Comparison of ENCODE assay signal across 9 cellular contexts in genomic region chr17:30812218-30813177, GRCh38. TPM values are rescaled to one million over a fixed set of nuclear protein-coding genes. Genes with fewer than 3 reads are reported as not detected.
DNase-seq lines count a peak whose midpoint lies in the region; ATAC-seq lines count a peak whose summit lies in the region.
"Had no signal": no experiment of that assay in that cellular context is flagged by ENCODE, and none has a peak within 500 bp of the region (broad histone marks: within the 10 kb centered on the region; RNA-seq: fewer than 3 reads in every experiment).

No MANE protein-coding gene starts in this region.

- no peak overlapping the region for H3K4me3 Mint-ChIP-seq in activated T-helper 2 cell treated with anti-CD3 and anti-CD28 coated beads, Interferon-gamma antibody, Interleukin-2, Interleukin-4, amounts not matched to agents 10 μg/mL and 5 μg/mL and 100 μg/mL, durations not matched to agents 14 hours and 24 hours and 36 hours (ENCODE audit: low read depth)

- DNase-seq in AG20443 (ENCODE audit: low spot score) (peak; percentile 45), HT1080 (ENCODE audit: low read depth) (peak; percentile 15), kidney glomerular epithelial cell (lab: John Stamatoyannopoulos, UW) (peak; percentile 13), putamen (ENCODE audit: low spot score) (no peak), A172 (ENCODE audit: low spot score) (no peak), posterior vena cava (ENCODE audit: low spot score) (no peak)
- DNase-seq in activated T-helper 2 cell treated with anti-CD3 and anti-CD28 coated beads, Interferon-gamma antibody, Interleukin-2, Interleukin-4, amounts not matched to agents 10 μg/mL and 5 μg/mL and 100 μg/mL, durations not matched to agents 14 hours and 24 hours and 36 hours (ENCODE audit: low spot score), result no peak
- DNase-seq: NCI-H526 had no signal

- intact Hi-C loops in activated T-helper 2 cell treated with anti-CD3 and anti-CD28 coated beads, Interferon-gamma antibody, Interleukin-2, Interleukin-4, amounts not matched to agents 10 μg/mL and 5 μg/mL and 100 μg/mL, durations not matched to agents 14 hours and 24 hours and 36 hours (cut with micrococcal nuclease), result no loop called here
- intact Hi-C loops in posterior vena cava (cut with DNase I), result no loop called here

- peaks cover 35% of the 10 kb centered on the region for H3K4me1 Mint-ChIP-seq in activated T-helper 2 cell treated with anti-CD3 and anti-CD28 coated beads, Interferon-gamma antibody, Interleukin-2, Interleukin-4, amounts not matched to agents 10 μg/mL and 5 μg/mL and 100 μg/mL, durations not matched to agents 14 hours and 24 hours and 36 hours (ENCODE audit: low read depth)

- ATAC-seq in HG02938 (IDR thresholded peaks at IDR 0.05; ENCODE audit: unreplicated experiment), result no peak

- H3K9me3 Mint-ChIP-seq in activated T-helper 2 cell treated with anti-CD3 and anti-CD28 coated beads, Interferon-gamma antibody, Interleukin-2, Interleukin-4, amounts not matched to agents 10 μg/mL and 5 μg/mL and 100 μg/mL, durations not matched to agents 14 hours and 24 hours and 36 hours, result no peaks in the 10 kb centered on the region

- peak overlapping the region; percentile 70 for H3K27ac Mint-ChIP-seq in activated T-helper 2 cell treated with anti-CD3 and anti-CD28 coated beads, Interferon-gamma antibody, Interleukin-2, Interleukin-4, amounts not matched to agents 10 μg/mL and 5 μg/mL and 100 μg/mL, durations not matched to agents 14 hours and 24 hours and 36 hours

- H3K36me3 Mint-ChIP-seq in activated T-helper 2 cell treated with anti-CD3 and anti-CD28 coated beads, Interferon-gamma antibody, Interleukin-2, Interleukin-4, amounts not matched to agents 10 μg/mL and 5 μg/mL and 100 μg/mL, durations not matched to agents 14 hours and 24 hours and 36 hours (ENCODE audit: low read depth), result peaks cover 26% of the 10 kb centered on the region

- no peaks in the 10 kb centered on the region for H3K27me3 Mint-ChIP-seq in activated T-helper 2 cell treated with anti-CD3 and anti-CD28 coated beads, Interferon-gamma antibody, Interleukin-2, Interleukin-4, amounts not matched to agents 10 μg/mL and 5 μg/mL and 100 μg/mL, durations not matched to agents 14 hours and 24 hours and 36 hours (ENCODE audit: low read depth)

RNA-seq across cellular contexts. Expression of gene CRLF3, which starts 12.0 kb away (rescaled TPM):
- 21.6 and 25.7 TPM in 2 replicates for total RNA-seq in HT1080 (2014; rRNA removed; shearing (Covaris generic))
- polyA plus RNA-seq in HT1080 (2015; cell fraction: cytosol; rRNA removed), result 19.8 and 24.1 TPM in 2 replicates
- polyA plus RNA-seq in HT1080 (2015; cell fraction: nucleus; rRNA removed), result 15.9 and 17.5 TPM in 2 replicates
- total RNA-seq in activated T-helper 2 cell treated with anti-CD3 and anti-CD28 coated beads, Interferon-gamma antibody, Interleukin-2, Interleukin-4, amounts not matched to agents 10 μg/mL and 5 μg/mL and 100 μg/mL, durations not matched to agents 14 hours and 24 hours and 36 hours, result 42.0 and 46.5 TPM in 2 replicates
- total RNA-seq in A172 (2014; rRNA removed; shearing (Covaris generic)), result 23.0 and 23.6 TPM in 2 replicates
- total RNA-seq in posterior vena cava, result 10 to 100 TPM in 1 of 2 donors, 1 to 10 TPM in 1; 8.1 to 10.1 TPM

RNA-seq across cellular contexts. Expression of gene ATAD5, which starts 19.3 kb away (rescaled TPM):
- total RNA-seq in HT1080 (2014; rRNA removed; shearing (Covaris generic)), result 5.8 and 6.6 TPM in 2 replicates
- polyA plus RNA-seq in HT1080 (2015; cell fraction: cytosol; rRNA removed), result 2.9 and 4.1 TPM in 2 replicates
- polyA plus RNA-seq in HT1080 (2015; cell fraction: nucleus; rRNA removed), result 14.1 and 14.8 TPM in 2 replicates
- total RNA-seq in activated T-helper 2 cell treated with anti-CD3 and anti-CD28 coated beads, Interferon-gamma antibody, Interleukin-2, Interleukin-4, amounts not matched to agents 10 μg/mL and 5 μg/mL and 100 μg/mL, durations not matched to agents 14 hours and 24 hours and 36 hours, result 24.6 and 26.8 TPM in 2 replicates
- 8.9 and 13.2 TPM in 2 replicates for total RNA-seq in A172 (2014; rRNA removed; shearing (Covaris generic))
- 1 to 10 TPM; 1.4 to 1.5 TPM for total RNA-seq in posterior vena cava

Comparison
In these comparisons a context has a peak if more than half of its experiments do, and no peak if none do; other contexts are left out.
1. DNase-seq: peak in AG20443 (single experiment), HT1080 (single experiment) and kidney glomerular epithelial cell (single experiment); none in activated T-helper 2 cell treated with anti-CD3 and anti-CD28 coated beads, Interferon-gamma antibody, Interleukin-2, Interleukin-4, amounts not matched to agents 10 μg/mL and 5 μg/mL and 100 μg/mL, durations not matched to agents 14 hours and 24 hours and 36 hours (single experiment), putamen (single experiment), A172 (single experiment) and posterior vena cava (single experiment).